Comparison of ENCODE assay signal across 1 cellular context in genomic region chr20:51300104-51300503, GRCh38.
A peak's percentile ranks its signal among the peaks of the same experiment; 100 is the strongest.
TF ChIP-seq lines count a peak whose summit lies in the region.

No MANE protein-coding gene starts in this region.

TF ChIP-seq in HEK293, 187 proteins besides CTCF, POLR2A, EP300 and RAD21 (continued from another document):
- TF ChIP-seq TRIM28 (IDR thresholded peaks at IDR 0.05; ENCODE audit: borderline replicate concordance, low read length) (peak; percentile 30; the same call in 1 of the 2 replicates), MEIS1 (CRISPR knock-in tag; IDR thresholded peaks at IDR 0.05; ENCODE audit: borderline replicate concordance) (no peak), ZNF184 (tag by site-specific recombination; IDR thresholded peaks at IDR 0.05) (0 out of 2 replicates have a peak, but pooled peaks have one; percentile 28), GLI4 (tag by site-specific recombination; IDR thresholded peaks at IDR 0.05) (no peak), ZNF626 (tag by site-specific recombination; IDR thresholded peaks at IDR 0.05) (0 out of 2 replicates have a peak, but pooled peaks have one; percentile 29), PRDM10 (tag by site-specific recombination; IDR thresholded peaks at IDR 0.05) (no peak), ZNF423 (tag by site-specific recombination; IDR thresholded peaks at IDR 0.05) (no peak), ZNF132 (tag by site-specific recombination; IDR thresholded peaks at IDR 0.05; ENCODE audit: borderline replicate concordance) (no peak), ZNF157 (tag by site-specific recombination; IDR thresholded peaks at IDR 0.05) (no peak), SETDB1 (IDR thresholded peaks at IDR 0.05; ENCODE audit: insufficient read length, low read length) (peak; percentile 90), ZSCAN16 (tag by site-specific recombination; IDR thresholded peaks at IDR 0.05) (no peak)
- TF ChIP-seq, protein P1, sequence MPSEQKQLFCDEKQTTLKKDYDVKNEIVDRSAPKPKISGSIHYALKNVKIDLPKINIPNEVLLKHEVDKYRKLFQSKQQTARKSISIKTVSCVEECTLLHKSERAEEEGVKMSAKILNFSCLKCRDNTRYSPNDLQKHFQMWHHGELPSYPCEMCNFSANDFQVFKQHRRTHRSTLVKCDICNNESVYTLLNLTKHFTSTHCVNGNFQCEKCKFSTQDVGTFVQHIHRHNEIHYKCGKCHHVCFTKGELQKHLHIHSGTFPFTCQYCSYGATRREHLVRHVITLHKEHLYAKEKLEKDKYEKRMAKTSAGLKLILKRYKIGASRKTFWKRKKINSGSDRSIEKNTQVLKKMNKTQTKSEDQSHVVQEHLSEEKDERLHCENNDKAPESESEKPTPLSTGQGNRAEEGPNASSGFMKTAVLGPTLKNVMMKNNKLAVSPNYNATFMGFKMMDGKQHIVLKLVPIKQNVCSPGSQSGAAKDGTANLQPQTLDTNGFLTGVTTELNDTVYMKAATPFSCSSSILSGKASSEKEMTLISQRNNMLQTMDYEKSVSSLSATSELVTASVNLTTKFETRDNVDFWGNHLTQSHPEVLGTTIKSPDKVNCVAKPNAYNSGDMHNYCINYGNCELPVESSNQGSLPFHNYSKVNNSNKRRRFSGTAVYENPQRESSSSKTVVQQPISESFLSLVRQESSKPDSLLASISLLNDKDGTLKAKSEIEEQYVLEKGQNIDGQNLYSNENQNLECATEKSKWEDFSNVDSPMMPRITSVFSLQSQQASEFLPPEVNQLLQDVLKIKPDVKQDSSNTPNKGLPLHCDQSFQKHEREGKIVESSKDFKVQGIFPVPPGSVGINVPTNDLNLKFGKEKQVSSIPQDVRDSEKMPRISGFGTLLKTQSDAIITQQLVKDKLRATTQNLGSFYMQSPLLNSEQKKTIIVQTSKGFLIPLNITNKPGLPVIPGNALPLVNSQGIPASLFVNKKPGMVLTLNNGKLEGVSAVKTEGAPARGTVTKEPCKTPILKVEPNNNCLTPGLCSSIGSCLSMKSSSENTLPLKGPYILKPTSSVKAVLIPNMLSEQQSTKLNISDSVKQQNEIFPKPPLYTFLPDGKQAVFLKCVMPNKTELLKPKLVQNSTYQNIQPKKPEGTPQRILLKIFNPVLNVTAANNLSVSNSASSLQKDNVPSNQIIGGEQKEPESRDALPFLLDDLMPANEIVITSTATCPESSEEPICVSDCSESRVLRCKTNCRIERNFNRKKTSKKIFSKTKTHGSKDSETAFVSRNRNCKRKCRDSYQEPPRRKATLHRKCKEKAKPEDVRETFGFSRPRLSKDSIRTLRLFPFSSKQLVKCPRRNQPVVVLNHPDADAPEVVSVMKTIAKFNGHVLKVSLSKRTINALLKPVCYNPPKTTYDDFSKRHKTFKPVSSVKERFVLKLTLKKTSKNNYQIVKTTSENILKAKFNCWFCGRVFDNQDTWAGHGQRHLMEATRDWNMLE (tag by site-specific recombination; conservative IDR thresholded peaks at IDR 0.05; ENCODE audit: low read depth), result 0 out of 2 replicates have a peak, but pooled peaks have one; percentile 22
- TF ChIP-seq, protein P2, sequence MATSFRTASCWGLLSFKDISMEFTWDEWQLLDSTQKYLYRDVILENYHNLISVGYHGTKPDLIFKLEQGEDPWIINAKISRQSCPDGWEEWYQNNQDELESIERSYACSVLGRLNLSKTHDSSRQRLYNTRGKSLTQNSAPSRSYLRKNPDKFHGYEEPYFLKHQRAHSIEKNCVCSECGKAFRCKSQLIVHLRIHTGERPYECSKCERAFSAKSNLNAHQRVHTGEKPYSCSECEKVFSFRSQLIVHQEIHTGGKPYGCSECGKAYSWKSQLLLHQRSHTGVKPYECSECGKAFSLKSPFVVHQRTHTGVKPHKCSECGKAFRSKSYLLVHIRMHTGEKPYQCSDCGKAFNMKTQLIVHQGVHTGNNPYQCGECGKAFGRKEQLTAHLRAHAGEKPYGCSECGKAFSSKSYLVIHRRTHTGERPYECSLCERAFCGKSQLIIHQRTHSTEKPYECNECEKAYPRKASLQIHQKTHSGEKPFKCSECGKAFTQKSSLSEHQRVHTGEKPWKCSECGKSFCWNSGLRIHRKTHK (tag by site-specific recombination; IDR thresholded peaks at IDR 0.05), result 0 out of 2 replicates have a peak, but pooled peaks have one; percentile 19
